27 cellular contexts compared by ENCODE assay signal in genomic region chr14:81051547-81051946, GRCh38.
"Had no signal": no experiment of that assay in that cellular context is flagged by ENCODE, and none has a peak within 500 bp of the region (broad histone marks: within the 10 kb centered on the region; RNA-seq: fewer than 3 reads in every experiment).

No MANE protein-coding gene starts in this region.

- H3K36me3 ChIP-seq: adrenal gland, brain microvascular endothelial cell, breast epithelium had no signal

- H3K27ac ChIP-seq: adrenal gland, body of pancreas, brain microvascular endothelial cell, breast epithelium, VCaP had no signal

- DNase-seq: activated B cell treated with CpG ODN at 0.5 μM for 24 hours; activated CD4-positive, alpha-beta memory T cell treated with anti-CD3 and anti-CD28 coated beads for 36 hours; activated CD4-positive, alpha-beta T cell treated with anti-CD3 and anti-CD28 coated beads for 4 hours; activated CD4-positive, alpha-beta T cell treated with anti-CD3 and anti-CD28 coated beads, Interleukin-2, amount 10 ng/mL, durations not matched to agents 24 days and 14 days; activated CD4-positive, alpha-beta T cell treated with anti-CD3 and anti-CD28 coated beads, Interleukin-2, amount 50 U/mL, for 1 hour; activated CD4-positive, alpha-beta T cell treated with anti-CD3 and anti-CD28 coated beads, Interleukin-2, amount 50 U/mL, for 4 hours; activated CD4-positive, CD25-positive, alpha-beta regulatory T cell treated with anti-CD3 and anti-CD28 coated beads, Interleukin-2, amount 50 U/mL, for 72 hours; activated CD8-positive, alpha-beta memory T cell treated with anti-CD3 and anti-CD28 coated beads, Interleukin-2, amount 50 U/mL, for 48 hours; activated CD8-positive, alpha-beta T cell treated with anti-CD3 and anti-CD28 coated beads for 36 hours; activated effector memory CD4-positive, alpha-beta T cell treated with Interleukin-2 at 50 U/mL for 16 hours; activated gamma-delta T cell; activated naive CD4-positive, alpha-beta T cell treated with anti-CD3 and anti-CD28 coated beads, Interleukin-2, amount 10 ng/mL, durations not matched to agents 7 days and 5 days; activated naive CD4-positive, alpha-beta T cell treated with Interleukin-2 at 50 U/mL for 16 hours; activated naive CD8-positive, alpha-beta T cell treated with anti-CD3 and anti-CD28 coated beads for 36 hours; activated T-cell treated with anti-CD3 and anti-CD28 coated beads, Interleukin-2, amount 50 U/mL, for 24 hours; activated T-cell treated with anti-CD3 and anti-CD28 coated beads, Interleukin-2, amount 50 U/mL, for 48 hours; adrenal gland; amniotic stem cell; aorta; body of pancreas; brain microvascular endothelial cell; central memory CD4-positive, alpha-beta T cell; T-helper 2 cell; T-helper 9 cell had no signal

- H3K4me3 ChIP-seq: adrenal gland, body of pancreas, breast epithelium had no signal

- H3K4me1 ChIP-seq: adrenal gland, body of pancreas, breast epithelium had no signal

- H3K27me3 ChIP-seq: adrenal gland, body of pancreas, brain microvascular endothelial cell, breast epithelium had no signal

- ATAC-seq: activated CD8-positive, alpha-beta T cell treated with anti-CD3 and anti-CD28 coated beads for 36 hours; activated naive CD4-positive, alpha-beta T cell treated with anti-CD3 and anti-CD28 coated beads, Interleukin-2, amount 50 U/mL, for 72 hours; body of pancreas had no signal

- H3K9me3 ChIP-seq: adrenal gland had no signal
